In genomic region chr20:41697861-41698559, GRCh38 we compare ENCODE assay signal across 8 cellular contexts.
DNase-seq lines count a peak whose midpoint lies in the region; ATAC-seq and TF ChIP-seq lines count a peak whose summit lies in the region.

No MANE protein-coding gene starts in this region.

- H3K27ac ChIP-seq in heart left ventricle, result no peak overlapping the region
- no peak overlapping the region for H3K27ac ChIP-seq in right cardiac atrium (ENCODE audit: low read length)
- no peak overlapping the region for H3K27ac ChIP-seq in SU-DHL-6 (ENCODE audit: low read depth, low read length)
- H3K27ac ChIP-seq in spleen, result no peak overlapping the region

- no peaks in the 10 kb centered on the region for H3K36me3 ChIP-seq in heart left ventricle
- H3K36me3 ChIP-seq in SU-DHL-6 (ENCODE audit: low read length), result no peaks in the 10 kb centered on the region
- H3K36me3 ChIP-seq in spleen, result no peaks in the 10 kb centered on the region

- no peak overlapping the region for H2AFZ ChIP-seq in SU-DHL-6 (ENCODE audit: low read depth, low read length, severe bottlenecking)

- H3K9me2 ChIP-seq in SU-DHL-6 (replicated peaks; ENCODE audit: insufficient read depth, low read length), result no peaks in the 10 kb centered on the region

- H3F3A ChIP-seq in SU-DHL-6 (ENCODE audit: insufficient read depth), result peaks cover 5% of the 10 kb centered on the region; the same call in 1 of the 2 replicates

- no peaks in the 10 kb centered on the region for H3K27me3 ChIP-seq in heart left ventricle
- H3K27me3 ChIP-seq in right cardiac atrium (ENCODE audit: control insufficient read depth, insufficient read depth), result no peaks in the 10 kb centered on the region
- no peaks in the 10 kb centered on the region for H3K27me3 ChIP-seq in SU-DHL-6 (ENCODE audit: low read length)
- H3K27me3 ChIP-seq in spleen (replicated peaks in 1 of 7), result peaks cover 0 to 11% (median 0%) of the 10 kb centered on the region in 7 donors

- TF ChIP-seq POLR2A in heart left ventricle (IDR thresholded peaks at IDR 0.05) (no peak), spleen (IDR thresholded peaks at IDR 0.05) (no peak)

- TF ChIP-seq CTCF in heart left ventricle (IDR thresholded peaks at IDR 0.05) (peak; percentile 54 to 78 (median 66)), SU-DHL-6 (IDR thresholded peaks at IDR 0.05; ENCODE audit: insufficient read depth, low read length, poor library complexity, severe bottlenecking) (peak; percentile 90), fibroblast of the aortic adventitia (IDR thresholded peaks at IDR 0.05; ENCODE audit: insufficient read depth, low read length) (peak; percentile 90), spleen (IDR thresholded peaks at IDR 0.05 in 8 of 11, conservative IDR thresholded peaks at IDR 0.05 in 3 of 11) (peak in 10 of 11 experiments; percentile 27 to 78 (median 68))

- no peaks in the 10 kb centered on the region for H4K20me1 ChIP-seq in SU-DHL-6 (ENCODE audit: low read depth, low read length)

- intact Hi-C loops in heart left ventricle (cut with DNase I), result loop anchor here in 3 of 10 donors (10.0 kb wide), 4 partner anchors 183 to 353 kb away; partner anchors contain the start of gene LPIN3 (in 2 of the 3)
- intact Hi-C loops in right cardiac atrium (cut with DNase I), result no loop called here
- intact Hi-C loops in spleen (cut with DNase I; ENCODE audit: low total_unique reads), result no loop called here
- intact Hi-C loops in posterior vena cava (cut with DNase I), result no loop called here

- no peak overlapping the region for H3K9ac ChIP-seq in SU-DHL-6 (ENCODE audit: low read length)

- H3K9me3 ChIP-seq in heart left ventricle, result no peaks in the 10 kb centered on the region
- no peaks in the 10 kb centered on the region for H3K9me3 ChIP-seq in right cardiac atrium (ENCODE audit: control insufficient read depth, low read length)
- H3K9me3 ChIP-seq in SU-DHL-6 (ENCODE audit: insufficient read depth, low read length), result no peaks in the 10 kb centered on the region
- no peaks in the 10 kb centered on the region for H3K9me3 ChIP-seq in spleen

- WGBS in heart left ventricle, 4 donors, result 76 to 80% (median 78%) methylated on average over 6 of the region's 6 CpGs
- WGBS in right cardiac atrium, result 74% methylated on average over 6 of the region's 6 CpGs
- WGBS in spleen, 5 donors, result 74 to 80% (median 76%) methylated on average over 6 of the region's 6 CpGs

- ATAC-seq in heart left ventricle (no peak), right cardiac atrium (no peak)

- H3K79me2 ChIP-seq in SU-DHL-6 (ENCODE audit: insufficient read depth, low read length), result no peaks in the 10 kb centered on the region

- DNase-seq in heart left ventricle, result no peak
- DNase-seq in right cardiac atrium, result no peak
- DNase-seq in NCI-H1092 (lab: John Stamatoyannopoulos, UW), result peak; percentile 29
- peak; percentile 62 for DNase-seq in fibroblast of the aortic adventitia (ENCODE audit: low read depth)
- DNase-seq in spleen, result no peak
- no peak for DNase-seq in DMS153 treated with DMSO at 0.1 percent for 48 hours (lab: John Stamatoyannopoulos, UW; ENCODE audit: unreplicated experiment)
- no peak for DNase-seq in posterior vena cava (ENCODE audit: low spot score)

- no peak overlapping the region for H3K4me2 ChIP-seq in SU-DHL-6 (ENCODE audit: low read depth, low read length, poor library complexity, severe bottlenecking)

- H3K4me1 ChIP-seq in heart left ventricle (peaks cover 0 to 25% (median 6%) of the 10 kb centered on the region in 12 donors), right cardiac atrium (ENCODE audit: control insufficient read depth, insufficient read depth, low read length) (no peaks in the 10 kb centered on the region), spleen (peaks cover 4 to 13% (median 9%) of the 10 kb centered on the region in 6 donors)

- H3K4me3 ChIP-seq in heart left ventricle (no peak overlapping the region), right cardiac atrium (ENCODE audit: low read length) (no peak overlapping the region), SU-DHL-6 (ENCODE audit: insufficient read depth, low read length, poor library complexity, severe bottlenecking) (no peak overlapping the region), fibroblast of the aortic adventitia (ENCODE audit: low read depth, low read length) (no peak overlapping the region), spleen (no peak overlapping the region)

Comparison
In these comparisons a context has a peak if more than half of its experiments do, and no peak if none do; other contexts are left out.
1. DNase-seq: peak in NCI-H1092 (single experiment) and fibroblast of the aortic adventitia (single experiment); none in heart left ventricle (0 of 5), right cardiac atrium (0 of 3), spleen (single experiment), DMS153 treated with DMSO at 0.1 percent for 48 hours (single experiment) and posterior vena cava (single experiment).
2. Peak in every context shown above with its lines, with median percentiles within 50 percentile points of each other: CTCF ChIP-seq.